8 cellular contexts compared by ENCODE assay signal in the genomic region with DNA sequence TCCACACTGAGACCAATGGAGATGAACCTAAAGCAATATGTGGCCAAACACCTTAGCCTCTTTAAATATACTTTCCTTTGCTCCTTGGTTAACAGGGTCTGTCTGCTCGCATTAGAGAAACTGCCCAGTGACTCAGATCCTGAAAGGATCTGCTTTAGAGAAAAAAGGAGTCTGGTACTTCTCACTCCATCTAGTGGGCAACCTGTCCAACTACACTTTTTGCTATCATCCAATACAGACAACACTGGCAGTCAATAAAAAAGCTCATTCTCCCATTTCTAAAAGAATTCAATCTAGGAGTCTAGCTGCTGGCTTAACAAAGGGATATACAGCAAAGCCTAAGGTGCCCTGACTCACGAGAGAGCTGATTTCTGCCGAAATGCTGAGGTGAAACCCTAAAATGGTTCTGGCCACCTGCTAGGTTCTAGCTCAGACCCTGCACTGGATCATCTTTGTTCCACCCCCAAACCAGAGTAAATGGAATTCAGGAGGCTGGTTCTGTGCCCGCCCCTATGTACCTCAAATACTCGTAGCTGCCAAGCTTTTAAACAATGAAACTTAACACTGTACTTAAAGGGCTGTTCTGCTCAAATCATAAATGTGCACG. TPM values are rescaled to one million over a fixed set of nuclear protein-coding genes. Genes with fewer than 3 reads are reported as not detected.
DNase-seq lines count a peak whose midpoint lies in the region; ATAC-seq, FAIRE-seq and TF ChIP-seq lines count a peak whose summit lies in the region.

No MANE protein-coding gene starts in this region.

- intact Hi-C loops in right lobe of liver (cut with DNase I), result loop anchor here (5.0 to 10.0 kb wide), 3 partner anchors 48 to 62 kb away; no protein-coding TSS in a partner anchor

- H3K4me3 ChIP-seq in Peyer's patch (no peak overlapping the region), choroid plexus epithelial cell (ENCODE audit: low read depth, low read length) (no peak overlapping the region), right lobe of liver (no peak overlapping the region)

- no peak overlapping the region for H3K27ac ChIP-seq in Peyer's patch
- H3K27ac ChIP-seq in right lobe of liver, result no peak overlapping the region

- no peak for FAIRE-seq in urothelium cell line (lab: Jason Lieb, UNC)

- peak; percentile 23 for DNase-seq in NK-92 treated with Interleukin-12 subunit alpha and Interleukin-12 subunit beta, amount 100 ng/mL, for 24 hours (lab: John Stamatoyannopoulos, UW)
- DNase-seq in NK-92 (lab: John Stamatoyannopoulos, UW; ENCODE audit: unreplicated experiment), result no peak
- DNase-seq in HuH-7 (ENCODE audit: low spot score), result peak; percentile 28
- DNase-seq in Peyer's patch, result no peak
- peak; percentile 85 for DNase-seq in choroid plexus epithelial cell (ENCODE audit: low read depth)
- no peak for DNase-seq in right lobe of liver
- DNase-seq in urothelium cell line (ENCODE audit: low spot score), result peak; percentile 67

- H3K27me3 ChIP-seq in Peyer's patch, result no peaks in the 10 kb centered on the region
- H3K27me3 ChIP-seq in right lobe of liver, result no peaks in the 10 kb centered on the region

- ATAC-seq in right lobe of liver, result peak; percentile 74 to 78 (median 76)
- no peak for ATAC-seq in GM19467 (IDR thresholded peaks at IDR 0.05; ENCODE audit: unreplicated experiment)

- H3K4me1 ChIP-seq in Peyer's patch (peaks cover 0 to 14% (median 2%) of the 10 kb centered on the region in 4 donors), right lobe of liver (peaks cover 0 to 4% (median 0%) of the 10 kb centered on the region in 4 donors)

- no peak for TF ChIP-seq POLR2A in Peyer's patch (IDR thresholded peaks at IDR 0.05)
- TF ChIP-seq POLR2A in right lobe of liver (IDR thresholded peaks at IDR 0.05), result no peak

- H3K9me3 ChIP-seq in Peyer's patch (no peaks in the 10 kb centered on the region), right lobe of liver (no peaks in the 10 kb centered on the region)

- 15% methylated on average over 5 of the region's 6 CpGs for WGBS in right lobe of liver (ENCODE audit: insufficient coverage, low coverage, low lambda C conversion rate, missing lambda C conversion rate)

- peaks cover 0 to 29% (median 0%) of the 10 kb centered on the region in 3 donors for H3K36me3 ChIP-seq in Peyer's patch
- peaks cover 0 to 7% (median 0%) of the 10 kb centered on the region in 4 donors for H3K36me3 ChIP-seq in right lobe of liver

- peak; percentile 65 to 93 (median 87) for TF ChIP-seq CTCF in Peyer's patch (IDR thresholded peaks at IDR 0.05)
- peak; percentile 78 for TF ChIP-seq CTCF in choroid plexus epithelial cell (conservative IDR thresholded peaks at IDR 0.05; ENCODE audit: low read depth, low read length)
- TF ChIP-seq CTCF in right lobe of liver (IDR thresholded peaks at IDR 0.05), result peak; percentile 75 to 85 (median 82)

RNA-seq across cellular contexts. Expression of a gene that starts 11.5 kb away (rescaled TPM):
- 10 to 100 TPM; 26.6 to 40.4 (median 33.8) TPM for total RNA-seq in Peyer's patch
- total RNA-seq in right lobe of liver, result 10 to 100 TPM in 5 of 6 experiments, 1 to 10 TPM in 1; 5.1 to 25.6 (median 19.8) TPM

RNA-seq across cellular contexts. Expression of a gene that starts 12.3 kb away (rescaled TPM):
- 1 to 10 TPM; 1.7 to 9.0 (median 4.8) TPM for total RNA-seq in Peyer's patch
- total RNA-seq in right lobe of liver, result 1 to 10 TPM; 2.3 to 3.8 (median 2.6) TPM

RNA-seq across cellular contexts. Expression of a gene that starts 26.5 kb away (rescaled TPM):
- total RNA-seq in Peyer's patch (100 to 1,000 TPM in 1 of 4 donors, 10 to 100 TPM in 3; 38.6 to 328 (median 45.2) TPM), right lobe of liver (10 to 100 TPM; 23.3 to 35.2 (median 26.8) TPM)

RNA-seq across cellular contexts. Expression of a gene that starts 55.5 kb away (rescaled TPM):
- 100 to 1,000 TPM; 313 to 404 (median 383) TPM for total RNA-seq in Peyer's patch
- total RNA-seq in right lobe of liver, result 100 to 1,000 TPM; 116 to 257 (median 183) TPM

Comparison
In these comparisons a context has a peak if more than half of its experiments do, and no peak if none do; other contexts are left out.
1. DNase-seq: peak in NK-92 treated with Interleukin-12 subunit alpha and Interleukin-12 subunit beta, amount 100 ng/mL, for 24 hours (single experiment), HuH-7 (single experiment), choroid plexus epithelial cell (single experiment) and urothelium cell line (single experiment); none in NK-92 (single experiment), Peyer's patch (0 of 3) and right lobe of liver (0 of 3).
2. Peak in every context shown above with its lines, with median percentiles within 50 percentile points of each other: CTCF ChIP-seq.